24 cellular contexts compared by ENCODE assay signal in genomic region chr2:232981767-232982360, GRCh38. TPM values are rescaled to one million over a fixed set of nuclear protein-coding genes. Genes with fewer than 3 reads are reported as not detected.
DNase-seq lines count a peak whose midpoint lies in the region; ATAC-seq and TF ChIP-seq lines count a peak whose summit lies in the region.
"Had no signal": no experiment of that assay in that cellular context is flagged by ENCODE, and none has a peak within 500 bp of the region (broad histone marks: within the 10 kb centered on the region; RNA-seq: fewer than 3 reads in every experiment).

No MANE protein-coding gene starts in this region.

- CTCF ChIA-PET in WTC11 (lab: Charles Lee), result interaction anchor here (0.7 to 3.9 kb wide), 6 partner anchors 15 to 91 kb away, joined by 3 to 23 read pairs (median 4); partner anchors contain the start of gene INPP5D

- TF ChIP-seq CTCF in GM12872 (IDR thresholded peaks at IDR 0.05; ENCODE audit: insufficient read depth, low read depth, low read length) (0 out of 3 replicates have a peak, but pooled peaks have one; percentile 4), Peyer's patch (IDR thresholded peaks at IDR 0.05) (peak in 3 of 6 experiments; percentile 29 to 44 (median 29)), esophagus squamous epithelium (IDR thresholded peaks at IDR 0.05) (peak in 2 of 6 experiments; percentile 14 to 23), WTC11 (IDR thresholded peaks at IDR 0.05) (no peak)

- POLR2A ChIA-PET in WTC11 (lab: Charles Lee), result no interaction called here

- DNase-seq in Peyer's patch, result peak in 2 of 3 donors; percentile 34 to 52
- no peak for DNase-seq in esophagus squamous epithelium (lab: John Stamatoyannopoulos, UW)
- DNase-seq in NCI-H345 (lab: John Stamatoyannopoulos, UW), result no peak
- no peak for DNase-seq in WTC11 (ENCODE audit: low spot score)
- no peak for DNase-seq in NK-92 treated with Interleukin-12 subunit alpha and Interleukin-12 subunit beta, amount 100 ng/mL, for 24 hours (lab: John Stamatoyannopoulos, UW)
- no peak for DNase-seq in ecto neural progenitor cell (ENCODE audit: low spot score)
- DNase-seq: activated CD4-positive, alpha-beta T cell treated with anti-CD3 and anti-CD28 coated beads, Interleukin-2, amount 50 U/mL, for 4 hours; activated naive CD8-positive, alpha-beta T cell treated with anti-CD3 and anti-CD28 coated beads for 36 hours; activated T-cell treated with anti-CD3 and anti-CD28 coated beads, Interleukin-2, amount 50 U/mL, for 48 hours; effector CD4-positive, alpha-beta T cell; IMR-90; left cardiac atrium; MV-4-11; NCI-H2081 treated with DMSO at 0.1 percent for 48 hours; NCI-H69; occipital lobe; RPMI8226; stimulated activated CD4-positive, alpha-beta T cell treated with anti-CD3 and anti-CD28 coated beads, Interleukin-1b, Interleukin-23, amount 100 ng/mL, for 48 hours; SW 1271 had no signal

- peaks cover 9% of the 10 kb centered on the region for H3K9me3 Mint-ChIP-seq in WTC11

- TF ChIP-seq POLR2A in Peyer's patch (IDR thresholded peaks at IDR 0.05), result no peak
- TF ChIP-seq POLR2A in esophagus squamous epithelium (IDR thresholded peaks at IDR 0.05), result no peak

- no peaks in the 10 kb centered on the region for H3K27me3 Mint-ChIP-seq in WTC11 (ENCODE audit: low read depth)

- H3K27me3 ChIP-seq in Peyer's patch, result no peaks in the 10 kb centered on the region
- H3K27me3 ChIP-seq in esophagus squamous epithelium, result peaks cover 0 to 25% (median 0%) of the 10 kb centered on the region in 4 donors
- H3K27me3 ChIP-seq: right lobe of liver had no signal

- H3K36me3 ChIP-seq in Peyer's patch, result no peaks in the 10 kb centered on the region
- H3K36me3 ChIP-seq in esophagus squamous epithelium, result no peaks in the 10 kb centered on the region
- H3K36me3 ChIP-seq: right lobe of liver had no signal

- peaks cover 30% of the 10 kb centered on the region for H3K4me1 Mint-ChIP-seq in WTC11

- WGBS in esophagus squamous epithelium, 2 donors, result 40 to 62% methylated on average over 3 to 5 of the region's 5 CpGs

- H3K27ac Mint-ChIP-seq in WTC11, result no peak overlapping the region
- H3K27ac Mint-ChIP-seq: activated naive CD8-positive, alpha-beta T cell treated with anti-CD3 and anti-CD28 coated beads for 36 hours; brain had no signal

- peaks cover 4% of the 10 kb centered on the region for H3K36me3 Mint-ChIP-seq in WTC11
- H3K36me3 Mint-ChIP-seq: brain had no signal

- H3K4me3 Mint-ChIP-seq in WTC11, result no peak overlapping the region
- H3K4me3 Mint-ChIP-seq: activated naive CD8-positive, alpha-beta T cell treated with anti-CD3 and anti-CD28 coated beads for 36 hours; brain had no signal

- intact Hi-C loops in esophagus squamous epithelium (cut with DNase I), result no loop called here

- H3K4me1 ChIP-seq in Peyer's patch (peaks cover 0 to 26% (median 0%) of the 10 kb centered on the region in 4 donors), esophagus squamous epithelium (peaks cover 12 to 39% (median 17%) of the 10 kb centered on the region in 3 donors)
- H3K4me1 ChIP-seq: right lobe of liver had no signal

- peak overlapping the region in 2 of 4 donors; percentile 75 to 88 for H3K27ac ChIP-seq in Peyer's patch
- peak overlapping the region in 3 of 4 donors; percentile 65 to 83 (median 80) for H3K27ac ChIP-seq in esophagus squamous epithelium
- peak overlapping the region in 18 of 21 experiments; percentile 28 to 79 (median 62) for H3K27ac ChIP-seq in skin epidermis
- H3K27ac ChIP-seq: right lobe of liver had no signal

- H3K9me3 ChIP-seq in Peyer's patch, result no peaks in the 10 kb centered on the region
- no peaks in the 10 kb centered on the region for H3K9me3 ChIP-seq in esophagus squamous epithelium
- H3K9me3 ChIP-seq: right lobe of liver had no signal

- no peak overlapping the region for H3K4me3 ChIP-seq in Peyer's patch
- no peak overlapping the region for H3K4me3 ChIP-seq in esophagus squamous epithelium
- H3K4me3 ChIP-seq in skin epidermis, result no peak overlapping the region
- H3K4me3 ChIP-seq: GM12878, right lobe of liver had no signal

- no peak for ATAC-seq in WTC11
- ATAC-seq: GM12878, left cardiac atrium had no signal

TF ChIP-seq in WTC11, 78 proteins besides CTCF, POLR2A, EP300 and RAD21:
- TF ChIP-seq ZNF232 (CRISPR knock-in tag; IDR thresholded peaks at IDR 0.05), result no peak
- TF ChIP-seq TEAD4 (CRISPR knock-in tag; IDR thresholded peaks at IDR 0.05), result no peak
- TF ChIP-seq ZNF532 (CRISPR knock-in tag; IDR thresholded peaks at IDR 0.05; ENCODE audit: borderline replicate concordance), result no peak
- TF ChIP-seq ZNF263 (CRISPR knock-in tag; IDR thresholded peaks at IDR 0.05; ENCODE audit: low read depth), result no peak
- no peak for TF ChIP-seq E2F5 (CRISPR knock-in tag; IDR thresholded peaks at IDR 0.05)
- TF ChIP-seq NFYB (CRISPR knock-in tag; conservative IDR thresholded peaks at IDR 0.05; ENCODE audit: low read depth), result no peak
- no peak for TF ChIP-seq ZNF138 (CRISPR knock-in tag; conservative IDR thresholded peaks at IDR 0.05)
- TF ChIP-seq SOX15 (CRISPR knock-in tag; IDR thresholded peaks at IDR 0.05), result no peak
- TF ChIP-seq MXD4 (CRISPR knock-in tag; IDR thresholded peaks at IDR 0.05; ENCODE audit: borderline replicate concordance), result no peak
- TF ChIP-seq EMX1 (CRISPR knock-in tag; IDR thresholded peaks at IDR 0.05), result no peak
- TF ChIP-seq ETV6 (CRISPR knock-in tag; IDR thresholded peaks at IDR 0.05), result no peak
TF ChIP-seq in WTC11: peak in this region for 0.

RNA-seq across cellular contexts. Expression of gene NGEF, which starts 31.2 kb away (rescaled TPM):
- total RNA-seq in Peyer's patch (100 to 1,000 TPM in 2 of 4 donors, 10 to 100 TPM in 2; 54.5 to 116 (median 98.1) TPM), esophagus squamous epithelium (10 to 100 TPM in 1 of 4 donors, 1 to 10 TPM in 3; 4.0 to 16.5 (median 6.2) TPM), WTC11 (2021) (4.5 to 6.6 TPM (median 5.4 TPM) in 3 replicates)
- total RNA-seq: activated naive CD8-positive, alpha-beta T cell treated with anti-CD3 and anti-CD28 coated beads for 36 hours; GM12878 had no signal

RNA-seq across cellular contexts. Expression of gene NEU2, which starts 50.6 kb away (rescaled TPM):
- total RNA-seq in Peyer's patch (not detected), esophagus squamous epithelium (not detected), WTC11 (2021) (not detected in 3 replicates)
- total RNA-seq: activated naive CD8-positive, alpha-beta T cell treated with anti-CD3 and anti-CD28 coated beads for 36 hours; GM12878; IMR-90; left cardiac atrium; occipital lobe; right lobe of liver had no signal

Comparison
In these comparisons a context has a peak if more than half of its experiments do, and no peak if none do; other contexts are left out.
1. DNase-seq: peak in Peyer's patch (2 of 3); none in esophagus squamous epithelium (single experiment), NCI-H345 (single experiment), WTC11 (single experiment), NK-92 treated with Interleukin-12 subunit alpha and Interleukin-12 subunit beta, amount 100 ng/mL, for 24 hours (single experiment) and ecto neural progenitor cell (single experiment).